Comparison of ENCODE assay signal across 19 cellular contexts in the genomic region with DNA sequence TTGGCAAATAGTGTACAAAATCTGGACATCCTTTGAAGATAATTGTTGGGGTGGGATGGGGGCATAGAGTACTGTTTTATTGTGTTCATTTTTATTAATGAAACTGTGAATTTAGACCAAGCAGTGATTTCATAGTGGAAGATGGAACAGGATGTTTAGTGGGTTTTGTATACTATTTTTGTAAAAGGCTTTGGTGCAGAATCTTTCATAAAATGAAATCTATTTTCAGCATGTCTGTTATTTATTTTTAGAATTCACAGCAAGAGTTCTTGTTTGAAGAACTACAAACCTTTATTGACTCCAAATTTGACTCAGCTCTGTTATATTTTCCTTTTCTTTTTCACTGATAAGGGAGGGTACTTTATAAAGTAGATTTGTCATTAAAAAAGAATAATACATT.
DNase-seq lines count a peak whose midpoint lies in the region; ATAC-seq and TF ChIP-seq lines count a peak whose summit lies in the region.
"Had no signal": no experiment of that assay in that cellular context is flagged by ENCODE, and none has a peak within 500 bp of the region (broad histone marks: within the 10 kb centered on the region; RNA-seq: fewer than 3 reads in every experiment).

No MANE protein-coding gene starts in this region.

- no peaks in the 10 kb centered on the region for H3K9me3 ChIP-seq in T-helper 17 cell (ENCODE audit: control insufficient read depth, low read length, poor library complexity, severe bottlenecking)
- H3K9me3 ChIP-seq: Peyer's patch, spleen, upper lobe of left lung had no signal

- no peak for TF ChIP-seq CTCF in activated CD8-positive, alpha-beta T cell treated with anti-CD3 and anti-CD28 coated beads for 36 hours (IDR thresholded peaks at IDR 0.05)
- no peak for TF ChIP-seq CTCF in osteocyte (IDR thresholded peaks at IDR 0.05)

- intact Hi-C loops in activated CD8-positive, alpha-beta T cell treated with anti-CD3 and anti-CD28 coated beads for 36 hours (cut with micrococcal nuclease) = no loop called here

- no peak overlapping the region for H3K4me3 Mint-ChIP-seq in activated CD8-positive, alpha-beta T cell treated with anti-CD3 and anti-CD28 coated beads for 36 hours
- H3K4me3 Mint-ChIP-seq in activated CD8-positive, alpha-beta T cell treated with anti-CD3 and anti-CD28 coated beads, Interleukin-2, amount 10 ng/mL, durations not matched to agents 7 days and 5 days = no peak overlapping the region
- H3K4me3 Mint-ChIP-seq in T-helper 17 cell = no peak overlapping the region
- H3K4me3 Mint-ChIP-seq in osteocyte (ENCODE audit: unreplicated experiment) = no peak overlapping the region
- H3K4me3 Mint-ChIP-seq: T-cell had no signal

- H3K27me3 Mint-ChIP-seq in activated CD8-positive, alpha-beta T cell treated with anti-CD3 and anti-CD28 coated beads for 36 hours = no peaks in the 10 kb centered on the region
- no peaks in the 10 kb centered on the region for H3K27me3 Mint-ChIP-seq in activated CD8-positive, alpha-beta T cell treated with anti-CD3 and anti-CD28 coated beads, Interleukin-2, amount 10 ng/mL, durations not matched to agents 7 days and 5 days (ENCODE audit: low read depth)
- H3K27me3 Mint-ChIP-seq in T-helper 17 cell = no peaks in the 10 kb centered on the region
- H3K27me3 Mint-ChIP-seq in osteocyte (ENCODE audit: unreplicated experiment) = no peaks in the 10 kb centered on the region
- H3K27me3 Mint-ChIP-seq: T-cell had no signal

- POLR2A ChIA-PET in activated CD8-positive, alpha-beta T cell treated with anti-CD3 and anti-CD28 coated beads for 36 hours (lab: Charles Lee) = no interaction called here
- POLR2A ChIA-PET in activated CD8-positive, alpha-beta T cell treated with anti-CD3 and anti-CD28 coated beads, Interleukin-2, amount 10 ng/mL, durations not matched to agents 7 days and 5 days (lab: Charles Lee) = interaction anchor here (0.5 kb wide), 1 partner anchor 28 kb away, joined by 3 read pairs; no protein-coding TSS in a partner anchor

- peak overlapping the region; percentile 66 for H3K27ac Mint-ChIP-seq in activated CD8-positive, alpha-beta T cell treated with anti-CD3 and anti-CD28 coated beads for 36 hours
- H3K27ac Mint-ChIP-seq in activated CD8-positive, alpha-beta T cell treated with anti-CD3 and anti-CD28 coated beads, Interleukin-2, amount 10 ng/mL, durations not matched to agents 7 days and 5 days = no peak overlapping the region
- H3K27ac Mint-ChIP-seq in T-helper 17 cell (peak overlapping the region; percentile 51), osteocyte (ENCODE audit: unreplicated experiment) (peak overlapping the region; percentile 61)

- H3K9me3 Mint-ChIP-seq in activated CD8-positive, alpha-beta T cell treated with anti-CD3 and anti-CD28 coated beads for 36 hours = no peaks in the 10 kb centered on the region
- H3K9me3 Mint-ChIP-seq in activated CD8-positive, alpha-beta T cell treated with anti-CD3 and anti-CD28 coated beads, Interleukin-2, amount 10 ng/mL, durations not matched to agents 7 days and 5 days (ENCODE audit: insufficient read depth) = no peaks in the 10 kb centered on the region
- H3K9me3 Mint-ChIP-seq in osteocyte (ENCODE audit: unreplicated experiment) = no peaks in the 10 kb centered on the region
- H3K9me3 Mint-ChIP-seq: T-cell had no signal

- ATAC-seq in activated CD8-positive, alpha-beta T cell treated with anti-CD3 and anti-CD28 coated beads for 36 hours = no peak
- no peak for ATAC-seq in activated CD8-positive, alpha-beta T cell treated with anti-CD3 and anti-CD28 coated beads, Interleukin-2, amount 10 ng/mL, durations not matched to agents 7 days and 5 days
- ATAC-seq in GM21723 (IDR thresholded peaks at IDR 0.05; ENCODE audit: unreplicated experiment) = peak; percentile 70
- no peak for ATAC-seq in T-helper 17 cell
- ATAC-seq in GM18519 (IDR thresholded peaks at IDR 0.05; ENCODE audit: low FRiP score, unreplicated experiment) = no peak
- ATAC-seq: esophagus mucosa, T-cell had no signal

- DNase-seq in activated CD8-positive, alpha-beta T cell treated with anti-CD3 and anti-CD28 coated beads for 36 hours = no peak
- no peak for DNase-seq in activated CD8-positive, alpha-beta T cell treated with anti-CD3 and anti-CD28 coated beads, Interleukin-2, amount 10 ng/mL, durations not matched to agents 7 days and 5 days
- DNase-seq in T-helper 17 cell = no peak
- DNase-seq in osteocyte (ENCODE audit: extremely low spot score, unreplicated experiment) = no peak
- DNase-seq in AG08395 (ENCODE audit: low spot score) = no peak
- no peak for DNase-seq in NCI-H446 treated with DMSO at 0.1 percent for 48 hours (lab: John Stamatoyannopoulos, UW)
- DNase-seq: 8988T; effector memory CD4-positive, alpha-beta T cell; IMR-90; NCI-H1417; NCI-H2107; Peyer's patch; spleen; stimulated activated CD4-positive, alpha-beta T cell treated with anti-CD3 and anti-CD28 coated beads, Interleukin-4, amount 100 ng/mL, for 24 hours; T-cell had no signal

- CTCF ChIA-PET in activated CD8-positive, alpha-beta T cell treated with anti-CD3 and anti-CD28 coated beads for 36 hours (lab: Charles Lee) = no interaction called here
- CTCF ChIA-PET in activated CD8-positive, alpha-beta T cell treated with anti-CD3 and anti-CD28 coated beads, Interleukin-2, amount 10 ng/mL, durations not matched to agents 7 days and 5 days (lab: Charles Lee) = interaction anchor here (1.4 kb wide), 1 partner anchor 36 kb away, joined by 3 read pairs; no protein-coding TSS in a partner anchor

- peaks cover 20% of the 10 kb centered on the region for H3K36me3 Mint-ChIP-seq in activated CD8-positive, alpha-beta T cell treated with anti-CD3 and anti-CD28 coated beads for 36 hours (ENCODE audit: low read depth)
- peaks cover 17% of the 10 kb centered on the region for H3K36me3 Mint-ChIP-seq in activated CD8-positive, alpha-beta T cell treated with anti-CD3 and anti-CD28 coated beads, Interleukin-2, amount 10 ng/mL, durations not matched to agents 7 days and 5 days (ENCODE audit: low read depth)
- peaks cover 9% of the 10 kb centered on the region for H3K36me3 Mint-ChIP-seq in T-helper 17 cell (ENCODE audit: low read depth)
- peaks cover 23% of the 10 kb centered on the region for H3K36me3 Mint-ChIP-seq in osteocyte (ENCODE audit: unreplicated experiment)

- peaks cover 37% of the 10 kb centered on the region for H3K4me1 Mint-ChIP-seq in activated CD8-positive, alpha-beta T cell treated with anti-CD3 and anti-CD28 coated beads for 36 hours (ENCODE audit: low read depth)
- H3K4me1 Mint-ChIP-seq in activated CD8-positive, alpha-beta T cell treated with anti-CD3 and anti-CD28 coated beads, Interleukin-2, amount 10 ng/mL, durations not matched to agents 7 days and 5 days (ENCODE audit: low read depth) = peaks cover 15% of the 10 kb centered on the region
- H3K4me1 Mint-ChIP-seq in T-helper 17 cell (peaks cover 35% of the 10 kb centered on the region), osteocyte (ENCODE audit: unreplicated experiment) (peaks cover 34% of the 10 kb centered on the region)
